1 cellular context compared by ENCODE assay signal in genomic region chr6:112203577-112204349, GRCh38.
TF ChIP-seq lines count a peak whose summit lies in the region.

No MANE protein-coding gene starts in this region.

TF ChIP-seq in HepG2, 621 proteins besides CTCF, POLR2A, EP300 and RAD21 (continued from another document):
- TF ChIP-seq GPBP1L1 (CRISPR knock-in tag; IDR thresholded peaks at IDR 0.05), result no peak
- TF ChIP-seq PPARG (CRISPR knock-in tag; conservative IDR thresholded peaks at IDR 0.05), result peak; percentile 27; the same call in 1 of the 2 replicates
- TF ChIP-seq ZNF263 (CRISPR knock-in tag; IDR thresholded peaks at IDR 0.05), result no peak
- TF ChIP-seq NR2C2 (CRISPR knock-in tag; IDR thresholded peaks at IDR 0.05; ENCODE audit: borderline replicate concordance), result peak; percentile 64; the same call in 1 of the 2 replicates
- TF ChIP-seq FOXA3 (CRISPR knock-in tag; IDR thresholded peaks at IDR 0.05), result no peak
- TF ChIP-seq ZZZ3 (CRISPR knock-in tag; IDR thresholded peaks at IDR 0.05; ENCODE audit: borderline replicate concordance), result no peak
- no peak for TF ChIP-seq IRX3 (CRISPR knock-in tag; IDR thresholded peaks at IDR 0.05; ENCODE audit: borderline replicate concordance, low read depth)
- TF ChIP-seq ZNF639 (CRISPR knock-in tag; conservative IDR thresholded peaks at IDR 0.05), result no peak
- TF ChIP-seq ZNF572 (CRISPR knock-in tag; IDR thresholded peaks at IDR 0.05), result no peak
- TF ChIP-seq SALL2 (CRISPR knock-in tag; IDR thresholded peaks at IDR 0.05), result no peak
- no peak for TF ChIP-seq ZNF879 (CRISPR knock-in tag; IDR thresholded peaks at IDR 0.05)
TF ChIP-seq in HepG2: peak in this region for 7.
